ENCODE assay signal across 36 cellular contexts in the genomic region with DNA sequence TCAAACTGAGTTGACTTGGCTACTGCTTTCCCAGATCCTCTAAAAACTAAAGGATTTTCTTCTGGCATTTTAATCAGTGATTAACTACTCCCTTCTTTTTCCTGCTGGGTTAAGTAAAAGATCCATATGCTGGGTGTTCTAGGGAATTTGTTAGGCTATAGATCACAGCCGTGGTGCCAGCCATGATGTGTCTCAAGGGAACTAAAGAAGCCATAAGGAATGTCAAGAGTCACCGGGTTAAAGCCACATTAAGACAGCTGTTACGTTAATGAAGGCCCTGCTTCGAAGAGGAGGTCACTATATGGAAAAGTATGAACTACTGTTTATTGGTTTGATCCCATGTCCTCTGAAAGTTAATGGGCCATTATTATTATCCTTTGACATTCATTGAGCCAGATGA.
"Had no signal": no experiment of that assay in that cellular context is flagged by ENCODE, and none has a peak within 500 bp of the region (broad histone marks: within the 10 kb centered on the region; RNA-seq: fewer than 3 reads in every experiment).

No MANE protein-coding gene starts in this region.

- H3K4me1 ChIP-seq: Peyer's patch had no signal

- H3K36me3 Mint-ChIP-seq: activated naive CD8-positive, alpha-beta T cell treated with anti-CD3 and anti-CD28 coated beads for 36 hours had no signal

- H3K27me3 Mint-ChIP-seq: activated CD8-positive, alpha-beta T cell treated with anti-CD3 and anti-CD28 coated beads for 36 hours had no signal

- DNase-seq: activated CD4-positive, alpha-beta T cell treated with anti-CD3 and anti-CD28 coated beads for 1 hour; activated CD4-positive, alpha-beta T cell treated with anti-CD3 and anti-CD28 coated beads for 48 hours; activated CD4-positive, CD25-positive, alpha-beta regulatory T cell; activated CD8-positive, alpha-beta T cell treated with anti-CD3 and anti-CD28 coated beads for 36 hours; activated effector memory CD4-positive, alpha-beta T cell treated with anti-CD3 and anti-CD28 coated beads, Interleukin-2, amount 50 U/mL, for 16 hours; activated naive CD4-positive, alpha-beta T cell; activated naive CD4-positive, alpha-beta T cell treated with anti-CD3 and anti-CD28 coated beads, Interleukin-2, amount 50 U/mL, for 16 hours; activated naive CD8-positive, alpha-beta T cell treated with anti-CD3 and anti-CD28 coated beads for 36 hours; activated T-cell treated with anti-CD3 and anti-CD28 coated beads, Interleukin-2, amount 50 U/mL, for 1 hour; activated T-cell treated with anti-CD3 and anti-CD28 coated beads, Interleukin-2, amount 50 U/mL, for 72 hours; amniotic stem cell; aorta; brain microvascular endothelial cell; central memory CD4-positive, alpha-beta T cell; NCI-H1092 treated with DMSO at 0.1 percent for 48 hours; NCI-H1417; NCI-H146; NCI-H187; NCI-H2029 treated with DMSO at 0.1 percent for 48 hours; NCI-H2107; NCI-H226; NCI-H446 treated with DMSO at 0.1 percent for 48 hours; NCI-H526; NCI-H774; PC-3; Peyer's patch; RPMI8226; SHP77 treated with DMSO at 0.1 percent for 48 hours; SW 1271; T-helper 1 cell; T-helper 2 cell; T-helper 9 cell had no signal

- H3K9me3 ChIP-seq: Peyer's patch had no signal

- H3K4me3 ChIP-seq: Peyer's patch had no signal

- H3K27ac ChIP-seq: brain microvascular endothelial cell, KMS-11, Peyer's patch, VCaP had no signal

- H3K27ac Mint-ChIP-seq: activated CD8-positive, alpha-beta T cell treated with anti-CD3 and anti-CD28 coated beads for 36 hours; activated naive CD8-positive, alpha-beta T cell treated with anti-CD3 and anti-CD28 coated beads for 36 hours; activated T-cell treated with anti-CD3 and anti-CD28 coated beads, Interleukin-2, amount 50 U/mL, for 72 hours; activated T-helper 17 cell treated with anti-CD3 and anti-CD28 coated beads, Interleukin-2, amount 50 U/mL, for 72 hours had no signal

- H3K9me3 Mint-ChIP-seq: activated CD8-positive, alpha-beta T cell treated with anti-CD3 and anti-CD28 coated beads for 36 hours; activated naive CD8-positive, alpha-beta T cell treated with anti-CD3 and anti-CD28 coated beads for 36 hours had no signal

- ATAC-seq: activated CD8-positive, alpha-beta T cell treated with anti-CD3 and anti-CD28 coated beads for 36 hours; activated T-cell treated with anti-CD3 and anti-CD28 coated beads, Interleukin-2, amount 50 U/mL, for 72 hours; activated T-helper 17 cell treated with anti-CD3 and anti-CD28 coated beads, Interleukin-2, amount 50 U/mL, for 72 hours; PC-3; SK-N-SH treated with all-trans-retinoic acid at 6 μM for 48 hours had no signal

- H3K36me3 ChIP-seq: brain microvascular endothelial cell, Peyer's patch had no signal

- H3K27me3 ChIP-seq: brain microvascular endothelial cell, Peyer's patch had no signal

- H3K4me3 Mint-ChIP-seq: activated CD8-positive, alpha-beta T cell treated with anti-CD3 and anti-CD28 coated beads for 36 hours; activated naive CD8-positive, alpha-beta T cell treated with anti-CD3 and anti-CD28 coated beads for 36 hours; activated T-cell treated with anti-CD3 and anti-CD28 coated beads, Interleukin-2, amount 50 U/mL, for 72 hours; activated T-helper 17 cell treated with anti-CD3 and anti-CD28 coated beads, Interleukin-2, amount 50 U/mL, for 72 hours had no signal

- H3K4me1 Mint-ChIP-seq: activated naive CD8-positive, alpha-beta T cell treated with anti-CD3 and anti-CD28 coated beads for 36 hours; activated T-helper 17 cell treated with anti-CD3 and anti-CD28 coated beads, Interleukin-2, amount 50 U/mL, for 72 hours had no signal
